17 cellular contexts compared by ENCODE assay signal in the genomic region with DNA sequence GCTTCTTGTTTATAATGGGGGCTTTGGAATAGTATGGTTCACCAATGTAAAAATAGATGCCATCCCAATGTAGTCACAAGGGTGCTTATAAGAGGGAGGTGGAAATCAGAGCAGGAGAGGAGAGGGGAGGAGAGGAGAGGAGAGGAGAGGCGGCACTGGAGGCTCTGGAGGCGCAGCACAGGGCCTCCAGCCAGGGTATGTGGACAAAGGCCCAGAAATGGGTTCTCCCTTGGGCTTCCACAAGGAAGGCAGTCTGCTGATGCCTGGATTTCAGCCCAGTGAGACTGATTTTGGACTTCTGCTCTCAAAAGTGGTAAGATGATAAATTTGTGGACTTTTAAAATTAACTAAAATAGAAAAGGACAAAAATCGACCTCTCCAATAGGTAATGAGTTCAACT.
DNase-seq lines count a peak whose midpoint lies in the region; ATAC-seq and TF ChIP-seq lines count a peak whose summit lies in the region.
"Had no signal": no experiment of that assay in that cellular context is flagged by ENCODE, and none has a peak within 500 bp of the region (broad histone marks: within the 10 kb centered on the region; RNA-seq: fewer than 3 reads in every experiment).

No MANE protein-coding gene starts in this region.

- H3K4me3 ChIP-seq in left ventricle myocardium inferior (no peak overlapping the region), BLaER1 (no peak overlapping the region)
- H3K4me3 ChIP-seq: A549, GM12878, GM23248, HAP-1 had no signal

- H3K4me3 Mint-ChIP-seq in natural killer cell, result no peak overlapping the region
- H3K4me3 Mint-ChIP-seq in activated T-cell treated with anti-CD3 and anti-CD28 coated beads, Interleukin-2, amount 50 U/mL, for 24 hours, result no peak overlapping the region
- H3K4me3 Mint-ChIP-seq: CD8-positive, alpha-beta T cell had no signal

- H3K9me3 Mint-ChIP-seq in natural killer cell, result no peaks in the 10 kb centered on the region
- peaks cover 2% of the 10 kb centered on the region for H3K9me3 Mint-ChIP-seq in activated T-cell treated with anti-CD3 and anti-CD28 coated beads, Interleukin-2, amount 50 U/mL, for 24 hours

- H3K4me1 ChIP-seq in left ventricle myocardium inferior, result peaks cover 5% of the 10 kb centered on the region
- peaks cover 41% of the 10 kb centered on the region for H3K4me1 ChIP-seq in BLaER1
- H3K4me1 ChIP-seq: A549, HAP-1 had no signal

- peaks cover 21% of the 10 kb centered on the region for H3K27me3 ChIP-seq in left ventricle myocardium inferior (ENCODE audit: low read depth)
- H3K27me3 ChIP-seq in BLaER1, result no peaks in the 10 kb centered on the region

- peaks cover 4% of the 10 kb centered on the region for H3K9me3 ChIP-seq in left ventricle myocardium inferior (replicated peaks)
- no peaks in the 10 kb centered on the region for H3K9me3 ChIP-seq in BLaER1
- H3K9me3 ChIP-seq: A549, HAP-1 had no signal

- ATAC-seq in Right ventricle myocardium inferior (peak; percentile 60), natural killer cell (no peak)
- ATAC-seq: A549; CD8-positive, alpha-beta T cell; GM12878 had no signal

- H3K9ac ChIP-seq in BLaER1, result no peak overlapping the region
- H3K9ac ChIP-seq: GM23248 had no signal

- intact Hi-C loops in Right ventricle myocardium inferior (cut with DNase I) (no loop called here), left ventricle myocardium inferior (cut with micrococcal nuclease) (no loop called here), natural killer cell (cut with micrococcal nuclease) (no loop called here)

- DNase-seq in Right ventricle myocardium inferior (ENCODE audit: missing footprints), result no peak
- DNase-seq in left ventricle myocardium inferior, result no peak
- DNase-seq in cerebellar cortex (ENCODE audit: low spot score), result peak; percentile 11
- peak; percentile 70 for DNase-seq in medulla oblongata (ENCODE audit: extremely low spot score)
- no peak for DNase-seq in natural killer cell
- no peak for DNase-seq in GM19240 (ENCODE audit: insufficient read length, low spot score)
- DNase-seq in activated T-cell treated with anti-CD3 and anti-CD28 coated beads, Interleukin-2, amount 50 U/mL, for 24 hours, result no peak
- DNase-seq: AML-193; Calu3; CD8-positive, alpha-beta T cell; DMS79 treated with DMSO at 0.1 percent for 48 hours; GM23248 had no signal

- H3K36me3 ChIP-seq in left ventricle myocardium inferior, result no peaks in the 10 kb centered on the region
- H3K36me3 ChIP-seq in BLaER1, result no peaks in the 10 kb centered on the region
- H3K36me3 ChIP-seq: HAP-1 had no signal

- TF ChIP-seq CTCF in left ventricle myocardium inferior (IDR thresholded peaks at IDR 0.05; ENCODE audit: borderline replicate concordance) (no peak), natural killer cell (IDR thresholded peaks at IDR 0.05) (no peak)

- no peaks in the 10 kb centered on the region for H3K36me3 Mint-ChIP-seq in natural killer cell
- H3K36me3 Mint-ChIP-seq in activated T-cell treated with anti-CD3 and anti-CD28 coated beads, Interleukin-2, amount 50 U/mL, for 24 hours (ENCODE audit: low read depth), result no peaks in the 10 kb centered on the region
- H3K36me3 Mint-ChIP-seq: CD8-positive, alpha-beta T cell had no signal

- peak overlapping the region; percentile 72 for H3K4me2 ChIP-seq in BLaER1
- H3K4me2 ChIP-seq: A549 had no signal

- no peak overlapping the region for H3K27ac Mint-ChIP-seq in natural killer cell
- H3K27ac Mint-ChIP-seq in activated T-cell treated with anti-CD3 and anti-CD28 coated beads, Interleukin-2, amount 50 U/mL, for 24 hours, result no peak overlapping the region
- H3K27ac Mint-ChIP-seq: CD8-positive, alpha-beta T cell had no signal

- peaks cover 8 to 12% of the 10 kb centered on the region in 2 donors for H3K27me3 Mint-ChIP-seq in natural killer cell (ENCODE audit: low read depth in 2 of 2)
- peaks cover 4% of the 10 kb centered on the region for H3K27me3 Mint-ChIP-seq in activated T-cell treated with anti-CD3 and anti-CD28 coated beads, Interleukin-2, amount 50 U/mL, for 24 hours

- no peaks in the 10 kb centered on the region for H3K4me1 Mint-ChIP-seq in natural killer cell
- peaks cover 1% of the 10 kb centered on the region for H3K4me1 Mint-ChIP-seq in activated T-cell treated with anti-CD3 and anti-CD28 coated beads, Interleukin-2, amount 50 U/mL, for 24 hours (ENCODE audit: low read depth)

- H3K27ac ChIP-seq in left ventricle myocardium inferior (replicated peaks) (no peak overlapping the region), BLaER1 (no peak overlapping the region)
- H3K27ac ChIP-seq: 22Rv1, A549, GM23248 had no signal

- H4K20me1 ChIP-seq in BLaER1, result no peaks in the 10 kb centered on the region

Comparison
In these comparisons a context has a peak if more than half of its experiments do, and no peak if none do; other contexts are left out.
1. DNase-seq: peak in cerebellar cortex (single experiment) and medulla oblongata (single experiment); none in Right ventricle myocardium inferior (single experiment), left ventricle myocardium inferior (single experiment), natural killer cell (single experiment), GM19240 (single experiment) and activated T-cell treated with anti-CD3 and anti-CD28 coated beads, Interleukin-2, amount 50 U/mL, for 24 hours (single experiment).